ENCODE assay signal across 23 cellular contexts in the genomic region with DNA sequence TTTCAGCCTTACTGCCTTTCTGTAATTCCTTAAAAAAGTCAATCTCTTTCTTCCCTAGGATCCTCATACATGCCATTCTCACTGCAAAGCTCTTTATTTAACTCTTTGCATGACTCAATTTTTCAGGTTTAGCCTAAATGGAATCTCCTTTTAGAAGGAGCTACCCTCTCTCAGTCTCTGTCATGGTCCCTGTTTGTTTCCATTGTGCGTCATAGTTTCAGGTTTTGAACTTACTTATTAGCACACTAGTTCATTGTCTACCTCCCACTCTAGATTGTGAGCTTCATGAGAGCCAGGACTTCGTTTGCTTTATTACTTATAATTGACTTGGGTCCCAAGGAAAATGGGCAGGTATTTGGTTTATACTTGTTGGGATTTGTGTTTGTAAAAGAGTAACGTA.
"Had no signal": no experiment of that assay in that cellular context is flagged by ENCODE, and none has a peak within 500 bp of the region (broad histone marks: within the 10 kb centered on the region; RNA-seq: fewer than 3 reads in every experiment).

No MANE protein-coding gene starts in this region.

- H3K4me1 ChIP-seq: ascending aorta, body of pancreas, Peyer's patch, SJCRH30 had no signal

- ATAC-seq: activated CD4-positive, CD25-positive, alpha-beta regulatory T cell treated with anti-CD3 and anti-CD28 coated beads, Interleukin-2, amount 50 U/mL, for 24 hours; activated CD8-positive, alpha-beta memory T cell treated with anti-CD3 and anti-CD28 coated beads, Interleukin-2, amount 10 ng/mL, durations not matched to agents 7 days and 5 days; activated naive CD8-positive, alpha-beta T cell treated with anti-CD3 and anti-CD28 coated beads, Interleukin-2, amount 50 U/mL, for 24 hours; body of pancreas; SK-N-SH treated with all-trans-retinoic acid at 6 μM for 48 hours had no signal

- H3K27me3 ChIP-seq: ascending aorta, body of pancreas, Peyer's patch, SJCRH30 had no signal

- DNase-seq: activated CD4-positive, alpha-beta T cell treated with anti-CD3 and anti-CD28 coated beads for 48 hours; activated CD4-positive, alpha-beta T cell treated with anti-CD3 and anti-CD28 coated beads, Interleukin-2, amount 50 U/mL, for 48 hours; activated CD8-positive, alpha-beta memory T cell treated with anti-CD3 and anti-CD28 coated beads, Interleukin-2, amount 10 ng/mL, durations not matched to agents 7 days and 5 days; activated effector memory CD4-positive, alpha-beta T cell treated with anti-CD3 and anti-CD28 coated beads, Interleukin-2, amount 50 U/mL, for 16 hours; activated naive CD4-positive, alpha-beta T cell treated with Interleukin-2 at 50 U/mL for 16 hours; activated naive CD8-positive, alpha-beta T cell treated with anti-CD3 and anti-CD28 coated beads, Interleukin-2, amount 50 U/mL, for 24 hours; activated T-cell treated with anti-CD3 and anti-CD28 coated beads, Interleukin-2, amount 50 U/mL, for 24 hours; amniotic stem cell; body of pancreas; central memory CD4-positive, alpha-beta T cell; cortex of kidney; NCI-H2029; NCI-H2107; NCI-H510A treated with DMSO at 0.1 percent for 48 hours; NCI-H69; Peyer's patch; Right ventricle myocardium superior; SJCRH30; SW 1271 had no signal

- H3K27ac ChIP-seq: ascending aorta, body of pancreas, Peyer's patch, RWPE1, SJCRH30 had no signal
